In the genomic region with DNA sequence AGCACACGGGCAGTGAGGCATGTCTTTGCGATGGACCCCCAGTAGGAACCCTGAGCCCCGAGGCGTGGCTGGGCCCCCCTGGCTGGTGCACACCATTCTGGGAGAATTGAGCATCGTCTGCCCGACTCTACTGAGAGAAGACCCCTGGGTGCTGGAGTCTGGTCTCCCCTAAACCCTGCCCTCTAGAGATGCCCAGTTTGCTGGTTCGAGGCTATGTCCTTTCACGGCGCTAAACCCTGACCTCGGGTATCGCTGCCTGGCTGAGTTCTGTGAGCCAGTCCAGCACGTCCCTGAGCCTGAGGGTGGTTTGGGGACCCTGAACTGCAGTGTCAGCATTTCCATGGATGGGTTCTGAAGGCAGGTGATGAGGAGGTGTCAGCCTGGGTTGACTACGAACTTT, we compare ENCODE assay signal across 14 cellular contexts.
A peak's percentile ranks its signal among the peaks of the same experiment; 100 is the strongest.
DNase-seq lines count a peak whose midpoint lies in the region; ATAC-seq and TF ChIP-seq lines count a peak whose summit lies in the region.
"Had no signal": no experiment of that assay in that cellular context is flagged by ENCODE, and none has a peak within 500 bp of the region (broad histone marks: within the 10 kb centered on the region; RNA-seq: fewer than 3 reads in every experiment).

No MANE protein-coding gene starts in this region.

- H3K4me1 Mint-ChIP-seq in activated naive CD8-positive, alpha-beta T cell treated with anti-CD3 and anti-CD28 coated beads, Interleukin-2, amount 50 U/mL, for 24 hours, result peaks cover 31% of the 10 kb centered on the region
- H3K4me1 Mint-ChIP-seq in activated naive CD8-positive, alpha-beta T cell treated with anti-CD3 and anti-CD28 coated beads for 36 hours, result peaks cover 18% of the 10 kb centered on the region
- peaks cover 5 to 20% (median 15%) of the 10 kb centered on the region in 4 donors for H3K4me1 Mint-ChIP-seq in naive thymus-derived CD8-positive, alpha-beta T cell

- H3K4me3 ChIP-seq in coronary artery, result no peak overlapping the region
- H3K4me3 ChIP-seq in transverse colon, result no peak overlapping the region

- no peak overlapping the region for H3K4me3 Mint-ChIP-seq in activated naive CD8-positive, alpha-beta T cell treated with anti-CD3 and anti-CD28 coated beads, Interleukin-2, amount 50 U/mL, for 24 hours
- H3K4me3 Mint-ChIP-seq in activated naive CD8-positive, alpha-beta T cell treated with anti-CD3 and anti-CD28 coated beads for 36 hours, result no peak overlapping the region
- peak overlapping the region in 5 of 10 donors; percentile 22 to 84 (median 58) for H3K4me3 Mint-ChIP-seq in naive thymus-derived CD8-positive, alpha-beta T cell
- H3K4me3 Mint-ChIP-seq: nephron progenitor cell had no signal

- H3K9me3 ChIP-seq in transverse colon, result no peaks in the 10 kb centered on the region

- H3K27ac Mint-ChIP-seq in activated naive CD8-positive, alpha-beta T cell treated with anti-CD3 and anti-CD28 coated beads, Interleukin-2, amount 50 U/mL, for 24 hours, result peak overlapping the region; percentile 27
- H3K27ac Mint-ChIP-seq in activated naive CD8-positive, alpha-beta T cell treated with anti-CD3 and anti-CD28 coated beads for 36 hours, result no peak overlapping the region
- H3K27ac Mint-ChIP-seq in naive thymus-derived CD8-positive, alpha-beta T cell, result peak overlapping the region; percentile 48 to 99 (median 97)
- H3K27ac Mint-ChIP-seq: nephron progenitor cell had no signal

- POLR2A ChIA-PET in naive thymus-derived CD8-positive, alpha-beta T cell (lab: Charles Lee), result interaction anchor here (1.5 to 4.8 kb wide), 2 partner anchors 12 to 19 kb away, joined by 3 to 71 read pairs; no protein-coding TSS in a partner anchor

- peaks cover 13 to 27% (median 17%) of the 10 kb centered on the region in 4 donors for H3K4me1 ChIP-seq in transverse colon

- TF ChIP-seq EP300 in transverse colon (IDR thresholded peaks at IDR 0.05; ENCODE audit: low read depth), result no peak

- intact Hi-C loops in transverse colon (cut with DNase I; ENCODE audit: low total_unique reads), result no loop called here

- no peak for TF ChIP-seq POLR2A in transverse colon (IDR thresholded peaks at IDR 0.05)

- TF ChIP-seq CTCF in coronary artery (IDR thresholded peaks at IDR 0.05) (no peak), transverse colon (IDR thresholded peaks at IDR 0.05) (no peak), GM13976 (IDR thresholded peaks at IDR 0.05; ENCODE audit: borderline replicate concordance, control extremely low read depth, extremely low read depth, insufficient read depth, missing control alignments) (no peak)

- ATAC-seq in activated naive CD8-positive, alpha-beta T cell treated with anti-CD3 and anti-CD28 coated beads, Interleukin-2, amount 50 U/mL, for 24 hours, result no peak
- no peak for ATAC-seq in naive thymus-derived CD8-positive, alpha-beta T cell
- ATAC-seq: activated CD4-positive, CD25-positive, alpha-beta regulatory T cell treated with anti-CD3 and anti-CD28 coated beads, Interleukin-2, amount 50 U/mL, for 24 hours; activated T-cell treated with anti-CD3 and anti-CD28 coated beads, Interleukin-2, amount 50 U/mL, for 4 hours had no signal

- no peaks in the 10 kb centered on the region for H3K36me3 ChIP-seq in transverse colon

- H3K27me3 ChIP-seq in transverse colon, result no peaks in the 10 kb centered on the region

- 88% methylated on average over 13 of the region's 13 CpGs; no CpG with 5 or more reads in 1 of the 2 donors for WGBS in transverse colon (ENCODE audit: low coverage in 1 of 2), 2 donors

- in situ Hi-C loops in transverse colon (cut with MboI; ENCODE audit: low pct_ligation_motif_present in 1 of 4, low pct_unique_long_range_greater_than_20kb in 1 of 4, low sequenced_read_pairs in 3 of 4), result no loop called here
- in situ Hi-C loops in GM13976 (cut with MboI; ENCODE audit: low sequenced_read_pairs, unreplicated experiment), result no loop called here

- H3K9me3 Mint-ChIP-seq in activated naive CD8-positive, alpha-beta T cell treated with anti-CD3 and anti-CD28 coated beads, Interleukin-2, amount 50 U/mL, for 24 hours, result no peaks in the 10 kb centered on the region
- H3K9me3 Mint-ChIP-seq in activated naive CD8-positive, alpha-beta T cell treated with anti-CD3 and anti-CD28 coated beads for 36 hours, result no peaks in the 10 kb centered on the region
- no peaks in the 10 kb centered on the region for H3K9me3 Mint-ChIP-seq in naive thymus-derived CD8-positive, alpha-beta T cell
- H3K9me3 Mint-ChIP-seq: activated T-cell treated with anti-CD3 and anti-CD28 coated beads, Interleukin-2, amount 50 U/mL, for 4 hours; nephron progenitor cell had no signal

- peak overlapping the region; percentile 79 to 91 for H3K27ac ChIP-seq in coronary artery
- H3K27ac ChIP-seq in transverse colon, result peak overlapping the region; percentile 86 to 89 (median 87)

- DNase-seq in activated naive CD8-positive, alpha-beta T cell treated with anti-CD3 and anti-CD28 coated beads, Interleukin-2, amount 50 U/mL, for 24 hours, result no peak
- DNase-seq in activated naive CD8-positive, alpha-beta T cell treated with anti-CD3 and anti-CD28 coated beads for 36 hours, result no peak
- DNase-seq in coronary artery (ENCODE audit: low spot score), result no peak
- DNase-seq in naive thymus-derived CD8-positive, alpha-beta T cell, result no peak
- no peak for DNase-seq in transverse colon
- no peak for DNase-seq in T-helper 2 cell
- DNase-seq in GM13976 (ENCODE audit: low spot score), result no peak
- DNase-seq in HuH-7.5 (ENCODE audit: low spot score), result no peak
- DNase-seq: ACHN; activated T-cell treated with anti-CD3 and anti-CD28 coated beads, Interleukin-2, amount 50 U/mL, for 4 hours; nephron progenitor cell; small intestine; SW 1271 had no signal

- H3K36me3 Mint-ChIP-seq in activated naive CD8-positive, alpha-beta T cell treated with anti-CD3 and anti-CD28 coated beads, Interleukin-2, amount 50 U/mL, for 24 hours (ENCODE audit: low read depth), result no peaks in the 10 kb centered on the region
- H3K36me3 Mint-ChIP-seq in activated naive CD8-positive, alpha-beta T cell treated with anti-CD3 and anti-CD28 coated beads for 36 hours, result no peaks in the 10 kb centered on the region
- no peaks in the 10 kb centered on the region for H3K36me3 Mint-ChIP-seq in naive thymus-derived CD8-positive, alpha-beta T cell

- H3K27me3 Mint-ChIP-seq in activated naive CD8-positive, alpha-beta T cell treated with anti-CD3 and anti-CD28 coated beads, Interleukin-2, amount 50 U/mL, for 24 hours, result no peaks in the 10 kb centered on the region
- no peaks in the 10 kb centered on the region for H3K27me3 Mint-ChIP-seq in activated naive CD8-positive, alpha-beta T cell treated with anti-CD3 and anti-CD28 coated beads for 36 hours
- H3K27me3 Mint-ChIP-seq in naive thymus-derived CD8-positive, alpha-beta T cell, result no peaks in the 10 kb centered on the region
